Comparison of ENCODE assay signal across 8 cellular contexts in genomic region chr5:35436441-35437057, GRCh38.
DNase-seq lines count a peak whose midpoint lies in the region; ATAC-seq and TF ChIP-seq lines count a peak whose summit lies in the region.

No MANE protein-coding gene starts in this region.

- H3K4me3 ChIP-seq in GM23338 (no peak overlapping the region), spleen (no peak overlapping the region)

- no peaks in the 10 kb centered on the region for H3K9me2 ChIP-seq in GM23338 (ENCODE audit: insufficient read depth)

- H3K27ac Mint-ChIP-seq in GM23338 (no peak overlapping the region), nephron (no peak overlapping the region)
- no peak overlapping the region for H3K27ac Mint-ChIP-seq in activated naive CD8-positive, alpha-beta T cell treated with anti-CD3 and anti-CD28 coated beads, Interleukin-2, amount 50 U/mL, for 24 hours

- no peaks in the 10 kb centered on the region for H3F3A ChIP-seq in GM23338 (replicated peaks; ENCODE audit: low read depth)

- ATAC-seq in GM23338 = no peak; the same call in 2 of the 3 replicates
- no peak for ATAC-seq in activated naive CD8-positive, alpha-beta T cell treated with anti-CD3 and anti-CD28 coated beads, Interleukin-2, amount 50 U/mL, for 24 hours

- DNase-seq in DMS53 (lab: John Stamatoyannopoulos, UW) = peak; percentile 75
- DNase-seq in GM23338 (ENCODE audit: low spot score) = peak; percentile 52
- DNase-seq in NCI-H526 treated with DMSO at 0.1 percent for 48 hours (lab: John Stamatoyannopoulos, UW) = peak; percentile 34
- DNase-seq in cerebellar cortex (ENCODE audit: low spot score) = peak; percentile 43
- DNase-seq in NK-92 (lab: John Stamatoyannopoulos, UW; ENCODE audit: unreplicated experiment) = no peak
- no peak for DNase-seq in activated naive CD8-positive, alpha-beta T cell treated with anti-CD3 and anti-CD28 coated beads, Interleukin-2, amount 50 U/mL, for 24 hours
- no peak for DNase-seq in spleen

- H3K4me1 ChIP-seq in GM23338 (ENCODE audit: insufficient read depth) (0 out of 2 replicates have a peak, but pooled peaks cover 3% of the 10 kb centered on the region), spleen (no peaks in the 10 kb centered on the region)

- no peak for TF ChIP-seq POLR2A in spleen (IDR thresholded peaks at IDR 0.05)

- H3K36me3 ChIP-seq in GM23338 (ENCODE audit: insufficient read depth) = no peaks in the 10 kb centered on the region
- no peaks in the 10 kb centered on the region for H3K36me3 ChIP-seq in spleen

- H3K9me3 Mint-ChIP-seq in GM23338 (no peaks in the 10 kb centered on the region), nephron (no peaks in the 10 kb centered on the region)
- H3K9me3 Mint-ChIP-seq in activated naive CD8-positive, alpha-beta T cell treated with anti-CD3 and anti-CD28 coated beads, Interleukin-2, amount 50 U/mL, for 24 hours = no peaks in the 10 kb centered on the region

- H3K27me3 ChIP-seq in GM23338 (ENCODE audit: insufficient read depth) = no peaks in the 10 kb centered on the region
- peaks cover 0 to 8% (median 0%) of the 10 kb centered on the region in 7 donors for H3K27me3 ChIP-seq in spleen (replicated peaks in 1 of 7)

- H3K9me3 ChIP-seq in spleen = no peaks in the 10 kb centered on the region

- no peaks in the 10 kb centered on the region for H3K36me3 Mint-ChIP-seq in GM23338 (ENCODE audit: low read depth)
- H3K36me3 Mint-ChIP-seq in nephron (ENCODE audit: low read depth) = no peaks in the 10 kb centered on the region
- no peaks in the 10 kb centered on the region for H3K36me3 Mint-ChIP-seq in activated naive CD8-positive, alpha-beta T cell treated with anti-CD3 and anti-CD28 coated beads, Interleukin-2, amount 50 U/mL, for 24 hours (ENCODE audit: low read depth)

- H3K4me3 Mint-ChIP-seq in GM23338 = no peak overlapping the region
- H3K4me3 Mint-ChIP-seq in nephron = no peak overlapping the region
- no peak overlapping the region for H3K4me3 Mint-ChIP-seq in activated naive CD8-positive, alpha-beta T cell treated with anti-CD3 and anti-CD28 coated beads, Interleukin-2, amount 50 U/mL, for 24 hours

- no peaks in the 10 kb centered on the region for H3K4me1 Mint-ChIP-seq in GM23338
- no peaks in the 10 kb centered on the region for H3K4me1 Mint-ChIP-seq in nephron
- H3K4me1 Mint-ChIP-seq in activated naive CD8-positive, alpha-beta T cell treated with anti-CD3 and anti-CD28 coated beads, Interleukin-2, amount 50 U/mL, for 24 hours = no peaks in the 10 kb centered on the region

- WGBS in spleen, 5 donors = 76 to 83% (median 79%) methylated on average over 6 of the region's 6 CpGs

- no peak overlapping the region for H2AFZ ChIP-seq in GM23338

- H3K27me3 Mint-ChIP-seq in GM23338 (ENCODE audit: insufficient read depth, low read depth, poor library complexity) = no peaks in the 10 kb centered on the region
- H3K27me3 Mint-ChIP-seq in nephron (ENCODE audit: low read depth) = no peaks in the 10 kb centered on the region
- peaks cover 50% of the 10 kb centered on the region for H3K27me3 Mint-ChIP-seq in activated naive CD8-positive, alpha-beta T cell treated with anti-CD3 and anti-CD28 coated beads, Interleukin-2, amount 50 U/mL, for 24 hours

- intact Hi-C loops in spleen (cut with DNase I; ENCODE audit: low total_unique reads) = no loop called here

- H4K20me1 ChIP-seq in GM23338 (replicated peaks; ENCODE audit: insufficient read depth) = no peaks in the 10 kb centered on the region

- TF ChIP-seq CTCF in GM23338 (conservative IDR thresholded peaks at IDR 0.05; ENCODE audit: low read depth in 2 of 2) (peak; percentile 49 to 72), nephron (IDR thresholded peaks at IDR 0.05; ENCODE audit: unreplicated experiment in 3 of 3) (peak; percentile 40 to 58 (median 43)), spleen (IDR thresholded peaks at IDR 0.05 in 8 of 11, conservative IDR thresholded peaks at IDR 0.05 in 3 of 11) (peak in 4 of 11 experiments; percentile 3 to 36 (median 23))

- H3K27ac ChIP-seq in GM23338 (ENCODE audit: low read depth) = no peak overlapping the region
- H3K27ac ChIP-seq in spleen = no peak overlapping the region

- no peak overlapping the region for H3K4me2 ChIP-seq in GM23338

- no peaks in the 10 kb centered on the region for H3K79me2 ChIP-seq in GM23338 (replicated peaks; ENCODE audit: insufficient read depth)

TF ChIP-seq in GM23338, 12 proteins besides CTCF, POLR2A, EP300 and RAD21 (continues in another document):
- TF ChIP-seq NANOG (IDR thresholded peaks at IDR 0.05; ENCODE audit: borderline replicate concordance) (no peak), EZH2phosphoT487 (IDR thresholded peaks at IDR 0.05; ENCODE audit: unreplicated experiment) (no peak), REST (IDR thresholded peaks at IDR 0.05; ENCODE audit: unreplicated experiment) (no peak), CREB1 (CRISPR knock-in tag; IDR thresholded peaks at IDR 0.05; ENCODE audit: low read depth) (no peak), JUNB (IDR thresholded peaks at IDR 0.05; ENCODE audit: unreplicated experiment) (no peak), EZH2 (IDR thresholded peaks at IDR 0.05; ENCODE audit: low read depth, unreplicated experiment) (no peak), STAT1 (IDR thresholded peaks at IDR 0.05; ENCODE audit: unreplicated experiment) (no peak), ZNF114 (CRISPR knock-in tag; IDR thresholded peaks at IDR 0.05) (no peak)

Comparison
In these comparisons a context has a peak if more than half of its experiments do, and no peak if none do; other contexts are left out.
1. DNase-seq: peak in DMS53 (single experiment), GM23338 (single experiment), NCI-H526 treated with DMSO at 0.1 percent for 48 hours (single experiment) and cerebellar cortex (single experiment); none in NK-92 (single experiment), activated naive CD8-positive, alpha-beta T cell treated with anti-CD3 and anti-CD28 coated beads, Interleukin-2, amount 50 U/mL, for 24 hours (single experiment) and spleen (single experiment).